In genomic region chr1:90838720-90839119, GRCh38 we compare ENCODE assay signal across 14 cellular contexts.
DNase-seq lines count a peak whose midpoint lies in the region; ATAC-seq and TF ChIP-seq lines count a peak whose summit lies in the region.
"Had no signal": no experiment of that assay in that cellular context is flagged by ENCODE, and none has a peak within 500 bp of the region (broad histone marks: within the 10 kb centered on the region; RNA-seq: fewer than 3 reads in every experiment).

No MANE protein-coding gene starts in this region.

- H3K4me3 ChIP-seq in HUES48 (ENCODE audit: low read depth, low read length) = peak overlapping the region; percentile 28; the same call in 1 of the 2 replicates
- H3K4me3 ChIP-seq in iPS-18a (ENCODE audit: low read length) = peak overlapping the region; percentile 24
- H3K4me3 ChIP-seq in Karpas-422 (ENCODE audit: low read length) = no peak overlapping the region
- H3K4me3 ChIP-seq: A549 had no signal

- peak overlapping the region; percentile 75 for H3K27ac ChIP-seq in HUES48 (ENCODE audit: low read depth, low read length)
- no peak overlapping the region for H3K27ac ChIP-seq in iPS-18a (ENCODE audit: low read length)
- H3K27ac ChIP-seq in Karpas-422 (ENCODE audit: low read length) = no peak overlapping the region
- H3K27ac ChIP-seq: A549 had no signal

- no peak overlapping the region for H2AFZ ChIP-seq in Karpas-422 (ENCODE audit: low read length)

- CTCF ChIA-PET in WTC11 (lab: Charles Lee) = interaction anchor here (0.8 to 2.5 kb wide), 5 partner anchors 12 to 132 kb away, joined by 3 to 14 read pairs (median 12); no protein-coding TSS in a partner anchor

- H3K9me3 Mint-ChIP-seq in WTC11 = no peaks in the 10 kb centered on the region
- H3K9me3 Mint-ChIP-seq: CD8-positive, alpha-beta T cell had no signal

- H4K20me1 ChIP-seq in Karpas-422 (ENCODE audit: insufficient read depth, low read depth, low read length) = no peaks in the 10 kb centered on the region

- DNase-seq in WTC11 (ENCODE audit: low spot score) (no peak), Karpas-422 (no peak), mucosa of gallbladder (ENCODE audit: low spot score) (no peak), NCI-H128 (lab: John Stamatoyannopoulos, UW; ENCODE audit: unreplicated experiment) (no peak), NCI-H2171 (lab: John Stamatoyannopoulos, UW) (no peak)
- DNase-seq: CD8-positive, alpha-beta T cell; COR-L47; DMS153; DMS79 treated with DMSO at 0.1 percent for 48 hours; GDM1 had no signal

- H3K4me1 ChIP-seq in HUES48 (ENCODE audit: control insufficient read depth, insufficient read depth, low read length) = peaks cover 74% of the 10 kb centered on the region
- H3K4me1 ChIP-seq in iPS-18a (ENCODE audit: control insufficient read depth, low read depth, low read length) = peaks cover 68% of the 10 kb centered on the region
- H3K4me1 ChIP-seq in Karpas-422 (ENCODE audit: low read length) = no peaks in the 10 kb centered on the region
- H3K4me1 ChIP-seq: A549 had no signal

- peaks cover 97% of the 10 kb centered on the region for H3K27me3 Mint-ChIP-seq in WTC11 (ENCODE audit: low read depth)

- POLR2A ChIA-PET in WTC11 (lab: Charles Lee) = no interaction called here

- no peaks in the 10 kb centered on the region for H3K79me2 ChIP-seq in Karpas-422 (ENCODE audit: low read length)

- no peaks in the 10 kb centered on the region for H3K9me2 ChIP-seq in Karpas-422 (replicated peaks; ENCODE audit: insufficient read depth, low read length)

- H3K27ac Mint-ChIP-seq in WTC11 = no peak overlapping the region
- H3K27ac Mint-ChIP-seq: CD14-positive monocyte; CD8-positive, alpha-beta T cell had no signal

- H3K27me3 ChIP-seq in HUES48 (ENCODE audit: control insufficient read depth, insufficient read depth, low read length) (peaks cover 97% of the 10 kb centered on the region), iPS-18a (ENCODE audit: control insufficient read depth, insufficient read depth, low read length) (peaks cover 96% of the 10 kb centered on the region), Karpas-422 (ENCODE audit: low read length) (no peaks in the 10 kb centered on the region)

- H3K9me3 ChIP-seq in HUES48 (ENCODE audit: control insufficient read depth, insufficient read depth, low read length) = no peaks in the 10 kb centered on the region
- H3K9me3 ChIP-seq in iPS-18a (ENCODE audit: control insufficient read depth, low read depth, low read length) = no peaks in the 10 kb centered on the region
- no peaks in the 10 kb centered on the region for H3K9me3 ChIP-seq in Karpas-422 (ENCODE audit: low read length)
- H3K9me3 ChIP-seq: A549 had no signal

- no peaks in the 10 kb centered on the region for H3K36me3 Mint-ChIP-seq in WTC11
- H3K36me3 Mint-ChIP-seq: CD8-positive, alpha-beta T cell had no signal

- TF ChIP-seq CTCF in WTC11 (IDR thresholded peaks at IDR 0.05) = no peak

- H3K9ac ChIP-seq in HUES48 (ENCODE audit: low read depth, low read length) (no peak overlapping the region), iPS-18a (ENCODE audit: low read length) (no peak overlapping the region), Karpas-422 (ENCODE audit: low read length) (no peak overlapping the region)

- H3K4me3 Mint-ChIP-seq in WTC11 = peak overlapping the region; percentile 17; the same call in 1 of the 2 replicates
- H3K4me3 Mint-ChIP-seq: CD8-positive, alpha-beta T cell had no signal

- H3K36me3 ChIP-seq in HUES48 (ENCODE audit: control insufficient read depth, insufficient read depth, low read length) = no peaks in the 10 kb centered on the region
- H3K36me3 ChIP-seq in iPS-18a (ENCODE audit: control insufficient read depth, low read depth, low read length) = no peaks in the 10 kb centered on the region
- no peaks in the 10 kb centered on the region for H3K36me3 ChIP-seq in Karpas-422 (ENCODE audit: insufficient read depth, low read length)

- H3K4me1 Mint-ChIP-seq in WTC11 = peaks cover 80% of the 10 kb centered on the region

- ATAC-seq in WTC11 = peak; percentile 57
- ATAC-seq: A549; CD8-positive, alpha-beta T cell had no signal

- no peak overlapping the region for H3K4me2 ChIP-seq in Karpas-422 (ENCODE audit: low read depth, low read length, poor library complexity, severe bottlenecking)
- H3K4me2 ChIP-seq: A549 had no signal

TF ChIP-seq in WTC11, 78 proteins besides CTCF, POLR2A, EP300 and RAD21:
- peak; percentile 23; the same call in 1 of the 2 replicates for TF ChIP-seq TEAD1 (CRISPR knock-in tag; IDR thresholded peaks at IDR 0.05)
- no peak for TF ChIP-seq E2F4 (CRISPR knock-in tag; IDR thresholded peaks at IDR 0.05; ENCODE audit: borderline replicate concordance, low read depth)
